In the genomic region with DNA sequence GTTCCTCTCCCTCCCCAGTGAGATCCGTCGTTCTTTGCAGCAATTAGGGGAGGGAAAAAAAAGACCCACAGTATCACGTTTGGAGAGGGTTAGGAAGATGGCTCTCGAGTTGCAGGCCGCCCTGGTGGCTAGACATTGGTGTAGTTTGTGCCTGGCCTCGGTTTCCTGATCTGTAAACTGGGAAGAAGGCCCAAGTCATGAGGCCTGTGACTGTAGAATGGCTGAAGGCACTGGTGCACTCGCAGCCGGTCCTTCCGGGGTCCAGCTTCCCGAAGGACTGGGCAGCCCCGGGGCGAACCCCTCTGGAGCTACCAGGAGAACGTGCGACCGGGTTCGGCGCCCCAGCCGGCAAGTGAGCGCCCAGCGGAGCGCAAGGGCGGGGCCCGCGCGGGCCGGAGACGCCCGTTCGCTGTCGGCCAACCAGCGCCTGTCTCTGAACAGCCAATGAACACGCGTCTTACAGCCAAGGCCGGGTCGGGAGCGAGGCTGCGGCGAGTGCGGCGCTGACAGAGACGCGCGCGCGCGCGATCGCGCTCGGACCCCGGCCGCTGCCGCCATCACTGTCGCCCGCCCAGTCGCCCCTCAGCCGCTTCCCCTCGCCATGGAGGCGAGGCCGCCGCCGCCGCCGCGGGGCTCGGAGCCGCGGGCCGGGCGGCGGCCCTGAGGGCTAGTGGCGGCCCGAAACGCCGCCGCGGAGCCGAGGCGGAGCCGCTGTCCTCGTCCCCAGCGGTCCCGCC, we compare ENCODE assay signal across 8 cellular contexts. TPM values are rescaled to one million over a fixed set of nuclear protein-coding genes. Genes with fewer than 3 reads are reported as not detected.
DNase-seq lines count a peak whose midpoint lies in the region; ATAC-seq, FAIRE-seq and TF ChIP-seq lines count a peak whose summit lies in the region.

A gene with protein sequence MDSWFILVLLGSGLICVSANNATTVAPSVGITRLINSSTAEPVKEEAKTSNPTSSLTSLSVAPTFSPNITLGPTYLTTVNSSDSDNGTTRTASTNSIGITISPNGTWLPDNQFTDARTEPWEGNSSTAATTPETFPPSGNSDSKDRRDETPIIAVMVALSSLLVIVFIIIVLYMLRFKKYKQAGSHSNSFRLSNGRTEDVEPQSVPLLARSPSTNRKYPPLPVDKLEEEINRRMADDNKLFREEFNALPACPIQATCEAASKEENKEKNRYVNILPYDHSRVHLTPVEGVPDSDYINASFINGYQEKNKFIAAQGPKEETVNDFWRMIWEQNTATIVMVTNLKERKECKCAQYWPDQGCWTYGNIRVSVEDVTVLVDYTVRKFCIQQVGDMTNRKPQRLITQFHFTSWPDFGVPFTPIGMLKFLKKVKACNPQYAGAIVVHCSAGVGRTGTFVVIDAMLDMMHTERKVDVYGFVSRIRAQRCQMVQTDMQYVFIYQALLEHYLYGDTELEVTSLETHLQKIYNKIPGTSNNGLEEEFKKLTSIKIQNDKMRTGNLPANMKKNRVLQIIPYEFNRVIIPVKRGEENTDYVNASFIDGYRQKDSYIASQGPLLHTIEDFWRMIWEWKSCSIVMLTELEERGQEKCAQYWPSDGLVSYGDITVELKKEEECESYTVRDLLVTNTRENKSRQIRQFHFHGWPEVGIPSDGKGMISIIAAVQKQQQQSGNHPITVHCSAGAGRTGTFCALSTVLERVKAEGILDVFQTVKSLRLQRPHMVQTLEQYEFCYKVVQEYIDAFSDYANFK (plus strand): TSS at position 472 of the 737 bp plus-strand sequence. CDS start 90,797 bp downstream, outside the sequence.

- H3K9me3 Mint-ChIP-seq in activated naive CD8-positive, alpha-beta T cell treated with anti-CD3 and anti-CD28 coated beads, Interleukin-2, amount 10 ng/mL, durations not matched to agents 7 days and 5 days = no peaks in the 10 kb centered on the region

- H3K4me2 ChIP-seq in SU-DHL-6 (ENCODE audit: low read depth, low read length, poor library complexity, severe bottlenecking) = peak within 1 kb of the TSS; percentile 94

- H2AFZ ChIP-seq in SU-DHL-6 (ENCODE audit: low read depth, low read length, severe bottlenecking) = peak within 1 kb of the TSS; percentile 97

- peak within 1 kb of the TSS; percentile 61 for H3K27ac ChIP-seq in SU-DHL-6 (ENCODE audit: low read depth, low read length)
- peak within 1 kb of the TSS in 3 of 4 donors; percentile 47 to 58 (median 50) for H3K27ac ChIP-seq in pancreas
- peak within 1 kb of the TSS; percentile 8 to 57 (median 55) for H3K27ac ChIP-seq in thyroid gland

- TF ChIP-seq CTCF in GM12865 (IDR thresholded peaks at IDR 0.05; ENCODE audit: insufficient read depth, low read depth, low read length, missing control alignments) (no peak), SU-DHL-6 (IDR thresholded peaks at IDR 0.05; ENCODE audit: insufficient read depth, low read length, poor library complexity, severe bottlenecking) (no peak), pancreas (IDR thresholded peaks at IDR 0.05) (no peak), thyroid gland (IDR thresholded peaks at IDR 0.05) (no peak)

- intact Hi-C loops in Right ventricle myocardium inferior (cut with DNase I) = loop anchor here (2.0 to 10.0 kb wide), 2 partner anchors 32 to 112 kb away; partner anchors contain the start of genes PCED1A and VPS16
- intact Hi-C loops in pancreas (cut with DNase I) = no loop called here
- intact Hi-C loops in thyroid gland (cut with DNase I) = no loop called here

- no peaks in the 10 kb centered on the region for H3K27me3 Mint-ChIP-seq in activated naive CD8-positive, alpha-beta T cell treated with anti-CD3 and anti-CD28 coated beads, Interleukin-2, amount 10 ng/mL, durations not matched to agents 7 days and 5 days

- peak within 1 kb of the TSS; percentile 90 for H3K4me3 Mint-ChIP-seq in activated naive CD8-positive, alpha-beta T cell treated with anti-CD3 and anti-CD28 coated beads, Interleukin-2, amount 10 ng/mL, durations not matched to agents 7 days and 5 days

- no peaks in the 10 kb centered on the region for H3K9me3 ChIP-seq in SU-DHL-6 (ENCODE audit: insufficient read depth, low read length)
- H3K9me3 ChIP-seq in pancreas = no peaks in the 10 kb centered on the region
- no peaks in the 10 kb centered on the region for H3K9me3 ChIP-seq in thyroid gland

- POLR2A ChIA-PET in activated naive CD8-positive, alpha-beta T cell treated with anti-CD3 and anti-CD28 coated beads, Interleukin-2, amount 10 ng/mL, durations not matched to agents 7 days and 5 days (lab: Charles Lee) = interaction anchor here (0.6 to 3.3 kb wide), 11 partner anchors 9 to 336 kb away, joined by 3 to 15 read pairs (median 4); partner anchors contain the start of genes ITPA, MRPS26, NOP56 and OXT

- DNase-seq in GM12865 (ENCODE audit: low read depth) = peak; percentile 96
- DNase-seq in NCI-H1105 treated with DMSO at 0.1 percent for 48 hours (lab: John Stamatoyannopoulos, UW) = peak; percentile 89
- peak; percentile 94 for DNase-seq in activated naive CD8-positive, alpha-beta T cell treated with anti-CD3 and anti-CD28 coated beads, Interleukin-2, amount 10 ng/mL, durations not matched to agents 7 days and 5 days
- peak; percentile 96 for DNase-seq in Right ventricle myocardium inferior (ENCODE audit: missing footprints)
- peak; percentile 87 to 95 (median 91) for DNase-seq in pancreas
- peak; percentile 91 to 92 for DNase-seq in thyroid gland

- H3K4me1 ChIP-seq in pancreas (peaks cover 0 to 11% (median 4%) of the 10 kb centered on the region in 3 donors), thyroid gland (peaks cover 17 to 23% of the 10 kb centered on the region in 2 donors)

- WGBS in pancreas, 2 donors = 0% methylated on average over 71 to 83 of the region's 83 CpGs
- WGBS in thyroid gland, 2 donors = 0% methylated on average over 8 to 15 of the region's 83 CpGs

- H3K36me3 ChIP-seq in SU-DHL-6 (ENCODE audit: low read length) (no peaks in the 10 kb centered on the region), pancreas (no peaks in the 10 kb centered on the region), thyroid gland (no peaks in the 10 kb centered on the region)

- no peak for FAIRE-seq in pancreas (lab: Jason Lieb, UNC)

- peak within 1 kb of the TSS; percentile 99 for H3K4me3 ChIP-seq in GM12865 (ENCODE audit: low read depth, low read length)
- H3K4me3 ChIP-seq in SU-DHL-6 (ENCODE audit: insufficient read depth, low read length, poor library complexity, severe bottlenecking) = peak within 1 kb of the TSS; percentile 72
- peak within 1 kb of the TSS; percentile 66 to 96 (median 86) for H3K4me3 ChIP-seq in pancreas
- H3K4me3 ChIP-seq in thyroid gland (replicated peaks in 1 of 3) = peak within 1 kb of the TSS; percentile 71 to 96 (median 82)

- peak within 1 kb of the TSS; percentile 93 for H3K27ac Mint-ChIP-seq in activated naive CD8-positive, alpha-beta T cell treated with anti-CD3 and anti-CD28 coated beads, Interleukin-2, amount 10 ng/mL, durations not matched to agents 7 days and 5 days

- H3K79me2 ChIP-seq in SU-DHL-6 (ENCODE audit: insufficient read depth, low read length) = peaks cover 44% of the 10 kb centered on the region

- peaks cover 42% of the 10 kb centered on the region for H3K4me1 Mint-ChIP-seq in activated naive CD8-positive, alpha-beta T cell treated with anti-CD3 and anti-CD28 coated beads, Interleukin-2, amount 10 ng/mL, durations not matched to agents 7 days and 5 days

- no peaks in the 10 kb centered on the region for H3K9me2 ChIP-seq in SU-DHL-6 (replicated peaks; ENCODE audit: insufficient read depth, low read length)

- H4K20me1 ChIP-seq in SU-DHL-6 (ENCODE audit: low read depth, low read length) = no peaks in the 10 kb centered on the region

- TF ChIP-seq POLR2A in thyroid gland (IDR thresholded peaks at IDR 0.05) = peak in 1 of 2 donors; percentile 93

- H3F3A ChIP-seq in SU-DHL-6 (ENCODE audit: insufficient read depth) = 0 out of 2 replicates have a peak, but pooled peaks cover 11% of the 10 kb centered on the region

- H3K36me3 Mint-ChIP-seq in activated naive CD8-positive, alpha-beta T cell treated with anti-CD3 and anti-CD28 coated beads, Interleukin-2, amount 10 ng/mL, durations not matched to agents 7 days and 5 days = peaks cover 14% of the 10 kb centered on the region

- peak within 1 kb of the TSS; percentile 86 for H3K9ac ChIP-seq in SU-DHL-6 (ENCODE audit: low read length)

- ATAC-seq in HG02642 (IDR thresholded peaks at IDR 0.05; ENCODE audit: poor library complexity, unreplicated experiment) (peak; percentile 95), Right ventricle myocardium inferior (peak; percentile 97), pancreas (peak; percentile 94 to 97 (median 96))
- ATAC-seq in activated naive CD8-positive, alpha-beta T cell treated with anti-CD3 and anti-CD28 coated beads, Interleukin-2, amount 10 ng/mL, durations not matched to agents 7 days and 5 days (ENCODE audit: low read depth) = peak; percentile 89

- H3K27me3 ChIP-seq in SU-DHL-6 (ENCODE audit: low read length) = no peaks in the 10 kb centered on the region
- no peaks in the 10 kb centered on the region for H3K27me3 ChIP-seq in pancreas
- no peaks in the 10 kb centered on the region for H3K27me3 ChIP-seq in thyroid gland

RNA-seq across cellular contexts. Expression of the gene that starts here (rescaled TPM):
- 10 to 100 TPM; 68.1 to 68.8 TPM for total RNA-seq in activated naive CD8-positive, alpha-beta T cell treated with anti-CD3 and anti-CD28 coated beads, Interleukin-2, amount 10 ng/mL, durations not matched to agents 7 days and 5 days
- 26.5 TPM for total RNA-seq in Right ventricle myocardium inferior
- total RNA-seq in pancreas = 10 to 100 TPM; 14.4 to 29.1 (median 18.2) TPM
- 10 to 100 TPM in 1 of 2 donors, 1 to 10 TPM in 1; 6.8 to 20.9 TPM for polyA plus RNA-seq in pancreas
- total RNA-seq in thyroid gland = 100 to 1,000 TPM in 2 of 4 donors, 10 to 100 TPM in 2; 73.4 to 110 (median 93.1) TPM

Comparison
In these comparisons a context has a peak if more than half of its experiments do, and no peak if none do; other contexts are left out.
1. Peak in every context shown above with its lines: DNase-seq, ATAC-seq, H3K4me3 ChIP-seq and H3K27ac ChIP-seq.